ENCODE assay signal across 9 cellular contexts in the genomic region with DNA sequence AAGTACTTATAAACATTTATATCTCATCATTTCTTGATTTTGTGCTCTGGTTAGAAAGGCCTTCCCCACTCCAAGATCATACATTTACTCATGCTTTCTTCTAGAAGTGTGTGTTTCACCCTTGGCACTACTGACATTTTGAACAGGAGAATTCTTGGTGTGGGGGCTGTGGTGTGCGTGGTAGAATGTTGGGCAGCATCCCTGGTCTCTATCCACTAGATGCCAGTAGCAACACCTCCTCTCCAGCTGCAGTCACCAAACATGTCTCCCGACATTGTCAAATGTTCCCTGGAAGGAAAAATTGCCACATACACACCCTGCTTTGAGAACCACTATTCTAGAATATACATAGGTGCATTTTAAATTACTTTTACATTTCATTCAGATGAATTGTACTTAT. TPM values are rescaled to one million over a fixed set of nuclear protein-coding genes. Genes with fewer than 3 reads are reported as not detected.
DNase-seq lines count a peak whose midpoint lies in the region; ATAC-seq and TF ChIP-seq lines count a peak whose summit lies in the region.
"Had no signal": no experiment of that assay in that cellular context is flagged by ENCODE, and none has a peak within 500 bp of the region (broad histone marks: within the 10 kb centered on the region; RNA-seq: fewer than 3 reads in every experiment).

No MANE protein-coding gene starts in this region.

- TF ChIP-seq RAD21 in SK-N-SH (IDR thresholded peaks at IDR 0.05; ENCODE audit: low read length) = peak; percentile 70

- no peaks in the 10 kb centered on the region for H3K27me3 ChIP-seq in SK-N-SH (ENCODE audit: insufficient read depth)
- no peaks in the 10 kb centered on the region for H3K27me3 ChIP-seq in heart left ventricle
- H3K27me3 ChIP-seq in spleen (replicated peaks in 1 of 7) = no peaks in the 10 kb centered on the region
- H3K27me3 ChIP-seq: neutrophil had no signal

- ATAC-seq in activated CD4-positive, alpha-beta T cell treated with anti-CD3 and anti-CD28 coated beads for 36 hours = peak; percentile 53
- peak in 3 of 4 donors; percentile 85 to 92 (median 86) for ATAC-seq in heart left ventricle
- ATAC-seq in GM21515 (IDR thresholded peaks at IDR 0.05; ENCODE audit: unreplicated experiment) = no peak

- peaks cover 7% of the 10 kb centered on the region for H3K4me1 Mint-ChIP-seq in activated CD4-positive, alpha-beta T cell treated with anti-CD3 and anti-CD28 coated beads for 36 hours
- peaks cover 7% of the 10 kb centered on the region for H3K4me1 Mint-ChIP-seq in activated CD4-positive, alpha-beta T cell treated with anti-CD3 and anti-CD28 coated beads, Interleukin-2, amount 10 ng/mL, durations not matched to agents 7 days and 5 days

- H3K27me3 Mint-ChIP-seq in activated CD4-positive, alpha-beta T cell treated with anti-CD3 and anti-CD28 coated beads for 36 hours = peaks cover 3% of the 10 kb centered on the region
- H3K27me3 Mint-ChIP-seq in activated CD4-positive, alpha-beta T cell treated with anti-CD3 and anti-CD28 coated beads, Interleukin-2, amount 10 ng/mL, durations not matched to agents 7 days and 5 days = peaks cover 6% of the 10 kb centered on the region

- POLR2A ChIA-PET in activated CD4-positive, alpha-beta T cell treated with anti-CD3 and anti-CD28 coated beads for 36 hours (lab: Charles Lee) = no interaction called here
- POLR2A ChIA-PET in activated CD4-positive, alpha-beta T cell treated with anti-CD3 and anti-CD28 coated beads, Interleukin-2, amount 10 ng/mL, durations not matched to agents 7 days and 5 days (lab: Charles Lee) = no interaction called here
- POLR2A ChIA-PET in SK-N-SH (lab: Yijun Ruan, JAX) = no interaction called here

- TF ChIP-seq CTCF in SK-N-SH (IDR thresholded peaks at IDR 0.05) (peak; percentile 43), heart left ventricle (IDR thresholded peaks at IDR 0.05) (peak in 11 of 12 donors; percentile 17 to 54 (median 37)), spleen (IDR thresholded peaks at IDR 0.05 in 8 of 11, conservative IDR thresholded peaks at IDR 0.05 in 3 of 11) (peak in 6 of 11 experiments; percentile 10 to 40 (median 19))

- no peaks in the 10 kb centered on the region for H4K20me1 ChIP-seq in SK-N-SH (ENCODE audit: insufficient read depth)

- no peaks in the 10 kb centered on the region for H3K9me2 ChIP-seq in SK-N-SH

- H3F3A ChIP-seq in SK-N-SH (replicated peaks; ENCODE audit: insufficient read depth) = peaks cover 2% of the 10 kb centered on the region

- H3K4me3 ChIP-seq in SK-N-SH (ENCODE audit: low read depth in 2 of 2, low read length in 1 of 2) = no peak overlapping the region
- H3K4me3 ChIP-seq in heart left ventricle = no peak overlapping the region
- H3K4me3 ChIP-seq in spleen = no peak overlapping the region

- H3K27ac ChIP-seq in SK-N-SH (ENCODE audit: low read depth in 2 of 2, low read length in 1 of 2) (no peak overlapping the region), heart left ventricle (no peak overlapping the region), spleen (no peak overlapping the region)
- H3K27ac ChIP-seq: neutrophil had no signal

- no peak overlapping the region for H3K9ac ChIP-seq in SK-N-SH

- H3K36me3 ChIP-seq in SK-N-SH (replicated peaks in 1 of 2; ENCODE audit: control insufficient read depth in 1 of 2, insufficient read depth in 2 of 2, low read length in 1 of 2) (no peaks in the 10 kb centered on the region), heart left ventricle (no peaks in the 10 kb centered on the region), spleen (no peaks in the 10 kb centered on the region)
- H3K36me3 ChIP-seq: neutrophil had no signal

- 0 out of 2 replicates have a peak overlapping the region, but pooled peaks have one; percentile 16 for H2AFZ ChIP-seq in SK-N-SH (ENCODE audit: low read depth)

- CTCF ChIA-PET in activated CD4-positive, alpha-beta T cell treated with anti-CD3 and anti-CD28 coated beads for 36 hours (lab: Charles Lee) = interaction anchor here (0.6 to 2.0 kb wide), 8 partner anchors 10 to 225 kb away, joined by 3 to 8 read pairs (median 3); no protein-coding TSS in a partner anchor
- CTCF ChIA-PET in activated CD4-positive, alpha-beta T cell treated with anti-CD3 and anti-CD28 coated beads, Interleukin-2, amount 10 ng/mL, durations not matched to agents 7 days and 5 days (lab: Charles Lee) = interaction anchor here (2.9 kb wide), 1 partner anchor 12 kb away, joined by 10 read pairs; no protein-coding TSS in a partner anchor
- CTCF ChIA-PET in SK-N-SH (lab: Yijun Ruan, JAX) = interaction anchor here (1.0 to 3.9 kb wide), 6 partner anchors 12 to 225 kb away, joined by 4 to 19 read pairs (median 8); no protein-coding TSS in a partner anchor

- WGBS in SK-N-SH (ENCODE audit: low lambda C conversion rate) = 23% methylated on average over 2 of the region's 2 CpGs
- WGBS in heart left ventricle, 4 donors = 10 to 17% (median 15%) methylated on average over 2 of the region's 2 CpGs
- WGBS in spleen, 5 donors = 9 to 35% (median 20%) methylated on average over 2 of the region's 2 CpGs

- H3K9me3 Mint-ChIP-seq in activated CD4-positive, alpha-beta T cell treated with anti-CD3 and anti-CD28 coated beads for 36 hours (ENCODE audit: low read depth) = no peaks in the 10 kb centered on the region
- H3K9me3 Mint-ChIP-seq in activated CD4-positive, alpha-beta T cell treated with anti-CD3 and anti-CD28 coated beads, Interleukin-2, amount 10 ng/mL, durations not matched to agents 7 days and 5 days = no peaks in the 10 kb centered on the region

- no peaks in the 10 kb centered on the region for H3K79me2 ChIP-seq in SK-N-SH (ENCODE audit: insufficient read depth)

- TF ChIP-seq POLR2A in heart left ventricle (IDR thresholded peaks at IDR 0.05) (no peak), spleen (IDR thresholded peaks at IDR 0.05) (no peak)

- H3K4me1 ChIP-seq in SK-N-SH (ENCODE audit: control insufficient read depth in 1 of 2, insufficient read depth in 2 of 2, low read depth in 1 of 2, low read length in 1 of 2) (peaks cover 3 to 4% of the 10 kb centered on the region in 2 experiments; a peak in 3 of 4 replicates), heart left ventricle (peaks cover 0 to 6% (median 0%) of the 10 kb centered on the region in 12 donors), spleen (peaks cover 0 to 6% (median under 1%) of the 10 kb centered on the region in 6 donors)

- no peak overlapping the region for H3K27ac Mint-ChIP-seq in activated CD4-positive, alpha-beta T cell treated with anti-CD3 and anti-CD28 coated beads for 36 hours
- H3K27ac Mint-ChIP-seq in activated CD4-positive, alpha-beta T cell treated with anti-CD3 and anti-CD28 coated beads, Interleukin-2, amount 10 ng/mL, durations not matched to agents 7 days and 5 days = no peak overlapping the region

- H3K4me2 ChIP-seq in SK-N-SH = no peak overlapping the region

- no peak overlapping the region for H3K4me3 Mint-ChIP-seq in activated CD4-positive, alpha-beta T cell treated with anti-CD3 and anti-CD28 coated beads for 36 hours
- no peak overlapping the region for H3K4me3 Mint-ChIP-seq in activated CD4-positive, alpha-beta T cell treated with anti-CD3 and anti-CD28 coated beads, Interleukin-2, amount 10 ng/mL, durations not matched to agents 7 days and 5 days

- no peaks in the 10 kb centered on the region for H3K9me3 ChIP-seq in SK-N-SH
- H3K9me3 ChIP-seq in heart left ventricle = no peaks in the 10 kb centered on the region
- no peaks in the 10 kb centered on the region for H3K9me3 ChIP-seq in spleen
- H3K9me3 ChIP-seq: neutrophil had no signal

- TF ChIP-seq EP300 in SK-N-SH (IDR thresholded peaks at IDR 0.05; ENCODE audit: borderline replicate concordance in 1 of 2, low read depth in 1 of 2, low read length in 1 of 2) = no peak

- intact Hi-C loops in activated CD4-positive, alpha-beta T cell treated with anti-CD3 and anti-CD28 coated beads for 36 hours (cut with DNase I, micrococcal nuclease) = no loop called here
- intact Hi-C loops in heart left ventricle (cut with DNase I) = no loop called here
- intact Hi-C loops in spleen (cut with DNase I; ENCODE audit: low total_unique reads) = no loop called here

- no peaks in the 10 kb centered on the region for H3K36me3 Mint-ChIP-seq in activated CD4-positive, alpha-beta T cell treated with anti-CD3 and anti-CD28 coated beads for 36 hours (ENCODE audit: low read depth)
- H3K36me3 Mint-ChIP-seq in activated CD4-positive, alpha-beta T cell treated with anti-CD3 and anti-CD28 coated beads, Interleukin-2, amount 10 ng/mL, durations not matched to agents 7 days and 5 days (ENCODE audit: low read depth) = no peaks in the 10 kb centered on the region

- peak; percentile 32 for DNase-seq in activated CD4-positive, alpha-beta T cell treated with anti-CD3 and anti-CD28 coated beads for 36 hours
- DNase-seq in activated CD4-positive, alpha-beta T cell treated with anti-CD3 and anti-CD28 coated beads, Interleukin-2, amount 10 ng/mL, durations not matched to agents 7 days and 5 days = no peak
- DNase-seq in SK-N-SH (peak; percentile 40), heart left ventricle (peak in 2 of 5 donors; percentile 12 to 34), spleen (no peak), NCI-H2196 (lab: John Stamatoyannopoulos, UW; ENCODE audit: unreplicated experiment) (no peak)
- DNase-seq in activated CD4-positive, alpha-beta T cell treated with anti-CD3 and anti-CD28 coated beads, Interleukin-2, amount 50 U/mL, for 4 hours = no peak

TF ChIP-seq in SK-N-SH, 30 proteins besides CTCF, POLR2A, EP300 and RAD21:
- TF ChIP-seq GATA2 (CRISPR knock-in tag; IDR thresholded peaks at IDR 0.05) = no peak
- no peak for TF ChIP-seq POLR2AphosphoS5 (IDR thresholded peaks at IDR 0.05; ENCODE audit: low read depth, low read length)
- no peak for TF ChIP-seq TEAD4 (IDR thresholded peaks at IDR 0.05; ENCODE audit: borderline replicate concordance, insufficient read depth)
- TF ChIP-seq SMC3 (IDR thresholded peaks at IDR 0.05; ENCODE audit: low read depth, low read length) = peak; percentile 64
- no peak for TF ChIP-seq MEF2A (IDR thresholded peaks at IDR 0.05; ENCODE audit: borderline replicate concordance, low read depth)

RNA-seq across cellular contexts. Expression of a gene that starts 8.7 kb away (rescaled TPM):
- 10 to 100 TPM; 42.7 to 46.3 TPM for total RNA-seq in activated CD4-positive, alpha-beta T cell treated with anti-CD3 and anti-CD28 coated beads for 36 hours
- 10 to 100 TPM; 12.5 to 14.7 TPM for total RNA-seq in activated CD4-positive, alpha-beta T cell treated with anti-CD3 and anti-CD28 coated beads, Interleukin-2, amount 10 ng/mL, durations not matched to agents 7 days and 5 days
- polyA plus RNA-seq in SK-N-SH (2012; rRNA removed) (82.3 and 113 TPM in 2 replicates), heart left ventricle (10 to 100 TPM in 1 of 2 donors, 1 to 10 TPM in 1; 8.8 to 37.5 TPM), spleen (10 to 100 TPM; 27.7 to 35.7 (median 28.4) TPM)
- polyA plus RNA-seq in SK-N-SH (2012; cell fraction: cytosol; rRNA removed) = 78.8 and 86.9 TPM in 2 replicates
- polyA plus RNA-seq in SK-N-SH (2012; cell fraction: nucleus; rRNA removed) = 121 and 190 TPM in 2 replicates
- total RNA-seq in heart left ventricle (10 to 100 TPM in 7 of 9 donors, 1 to 10 TPM in 2; 5.0 to 33.5 (median 15.4) TPM), spleen (10 to 100 TPM; 25.3 to 64.5 (median 39.9) TPM)

Comparison
In these comparisons a context has a peak if more than half of its experiments do, and no peak if none do; other contexts are left out.
1. DNase-seq: peak in activated CD4-positive, alpha-beta T cell treated with anti-CD3 and anti-CD28 coated beads for 36 hours (single experiment) and SK-N-SH (single experiment); none in activated CD4-positive, alpha-beta T cell treated with anti-CD3 and anti-CD28 coated beads, Interleukin-2, amount 10 ng/mL, durations not matched to agents 7 days and 5 days (single experiment), spleen (single experiment), activated CD4-positive, alpha-beta T cell treated with anti-CD3 and anti-CD28 coated beads, Interleukin-2, amount 50 U/mL, for 4 hours (0 of 2) and NCI-H2196 (single experiment).
2. Peak in every context shown above with its lines, with median percentiles within 50 percentile points of each other: CTCF ChIP-seq.